ENCODE assay signal across 9 cellular contexts in the genomic region with DNA sequence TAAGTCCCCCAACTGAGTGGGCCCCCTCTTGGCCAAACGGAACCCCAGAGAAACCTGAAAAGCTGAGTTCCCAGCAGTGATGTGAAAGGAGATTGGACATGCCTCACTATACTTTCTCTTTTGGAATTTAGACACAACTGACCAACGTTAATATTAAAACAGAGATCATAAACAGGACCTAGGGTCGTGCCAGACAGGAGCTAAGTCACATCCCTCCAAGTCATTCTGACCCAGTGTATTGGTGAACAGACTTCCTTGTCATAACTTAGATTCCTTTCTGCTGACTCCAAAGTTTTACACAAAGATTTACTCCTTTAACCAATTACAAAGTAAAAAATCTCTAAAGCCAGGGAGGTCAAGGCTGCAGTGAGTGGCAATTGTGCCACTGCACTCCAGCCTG. TPM values are rescaled to one million over a fixed set of nuclear protein-coding genes. Genes with fewer than 3 reads are reported as not detected.
DNase-seq lines count a peak whose midpoint lies in the region; ATAC-seq, FAIRE-seq and TF ChIP-seq lines count a peak whose summit lies in the region.
"Had no signal": no experiment of that assay in that cellular context is flagged by ENCODE, and none has a peak within 500 bp of the region (broad histone marks: within the 10 kb centered on the region; RNA-seq: fewer than 3 reads in every experiment).

No MANE protein-coding gene starts in this region.

- no peak for DNase-seq in CD8-positive, alpha-beta T cell
- DNase-seq in astrocyte of the cerebellum (ENCODE audit: low read depth) (no peak), mesenchymal stem cell (peak; percentile 44), frontal cortex (ENCODE audit: low spot score in 2 of 2) (no peak), germinal center (ENCODE audit: low spot score) (no peak)
- DNase-seq: KG1 had no signal

- H3K9me3 ChIP-seq in CD8-positive, alpha-beta T cell (ENCODE audit: low read length), result no peaks in the 10 kb centered on the region
- H3K9me3 ChIP-seq in mesenchymal stem cell (ENCODE audit: control insufficient read depth, low read length), result no peaks in the 10 kb centered on the region

- H3K18ac ChIP-seq in mesenchymal stem cell (ENCODE audit: low read depth in 1 of 2, low read length in 2 of 2), result no peak overlapping the region

- no peak for FAIRE-seq in frontal cortex (lab: Jason Lieb, UNC)

- no peak overlapping the region for H2BK120ac ChIP-seq in mesenchymal stem cell (ENCODE audit: low read depth, low read length)

- peak overlapping the region; percentile 49 for H2BK5ac ChIP-seq in mesenchymal stem cell (ENCODE audit: low read depth, low read length, poor library complexity, severe bottlenecking)

- CTCF ChIA-PET in CD8-positive, alpha-beta T cell (lab: Charles Lee), result interaction anchor here (1.0 to 2.1 kb wide), 2 partner anchors 13 to 571 kb away, joined by 3 to 11 read pairs; no protein-coding TSS in a partner anchor

- peak overlapping the region; percentile 48 for H2AK5ac ChIP-seq in mesenchymal stem cell (ENCODE audit: low read length, severe bottlenecking)

- no peak overlapping the region for H3K27ac ChIP-seq in CD8-positive, alpha-beta T cell (ENCODE audit: low read depth, low read length)
- H3K27ac ChIP-seq in mesenchymal stem cell (ENCODE audit: low read length, poor library complexity, severe bottlenecking), result peak overlapping the region; percentile 93

- intact Hi-C loops in CD8-positive, alpha-beta T cell (cut with DNase I, micrococcal nuclease), result no loop called here

- WGBS in mesenchymal stem cell, result 21% methylated on average over 3 of the region's 3 CpGs

- H3K27me3 Mint-ChIP-seq in CD8-positive, alpha-beta T cell (ENCODE audit: low read depth), result no peaks in the 10 kb centered on the region

- no peak overlapping the region for H4K91ac ChIP-seq in mesenchymal stem cell (ENCODE audit: low read length)

- H3K14ac ChIP-seq in mesenchymal stem cell (ENCODE audit: low read length in 2 of 2), result no peak overlapping the region

- H3K4ac ChIP-seq in mesenchymal stem cell (ENCODE audit: low read depth in 1 of 2, low read length in 2 of 2), result no peak overlapping the region

- H2BK12ac ChIP-seq in mesenchymal stem cell (ENCODE audit: low read length in 2 of 2), result no peak overlapping the region

- POLR2A ChIA-PET in CD8-positive, alpha-beta T cell (lab: Charles Lee), result no interaction called here

- H2BK15ac ChIP-seq in mesenchymal stem cell (ENCODE audit: low read depth, poor library complexity, severe bottlenecking), result no peak overlapping the region

- no peak overlapping the region for H3K4me3 ChIP-seq in CD8-positive, alpha-beta T cell (ENCODE audit: low read depth, low read length)
- H3K4me3 ChIP-seq in astrocyte of the cerebellum (ENCODE audit: low read depth, low read length), result no peak overlapping the region
- H3K4me3 ChIP-seq in mesenchymal stem cell (ENCODE audit: insufficient read depth in 1 of 2, low read depth in 1 of 2, low read length in 2 of 2), result no peak overlapping the region

- peaks cover 19% of the 10 kb centered on the region for H3K79me1 ChIP-seq in mesenchymal stem cell (replicated peaks; ENCODE audit: low read length, poor library complexity, severe bottlenecking)

- no peaks in the 10 kb centered on the region for H3K27me3 ChIP-seq in CD8-positive, alpha-beta T cell (ENCODE audit: insufficient read depth, low read length)
- H3K27me3 ChIP-seq in mesenchymal stem cell (ENCODE audit: control insufficient read depth in 1 of 2, insufficient read depth in 1 of 2, low read length in 2 of 2), result no peaks in the 10 kb centered on the region

- H2AFZ ChIP-seq in mesenchymal stem cell (ENCODE audit: low read depth, low read length), result no peak overlapping the region

- H3K23ac ChIP-seq in mesenchymal stem cell (ENCODE audit: low read length in 2 of 2), result no peak overlapping the region

- H3K9me3 Mint-ChIP-seq in CD8-positive, alpha-beta T cell, result no peaks in the 10 kb centered on the region

- ATAC-seq in CD8-positive, alpha-beta T cell, result no peak
- peak; percentile 12 for ATAC-seq in HG03460 (IDR thresholded peaks at IDR 0.05; ENCODE audit: unreplicated experiment)
- ATAC-seq in GM18861 (IDR thresholded peaks at IDR 0.05; ENCODE audit: unreplicated experiment), result no peak
- ATAC-seq in HG02884 (IDR thresholded peaks at IDR 0.05; ENCODE audit: unreplicated experiment), result no peak

- H3K36me3 ChIP-seq in CD8-positive, alpha-beta T cell (ENCODE audit: insufficient read depth, low read length), result no peaks in the 10 kb centered on the region
- H3K36me3 ChIP-seq in mesenchymal stem cell (ENCODE audit: control insufficient read depth in 1 of 2, insufficient read depth in 2 of 2, low read depth in 1 of 2, low read length in 2 of 2), result peaks cover 11 to 24% of the 10 kb centered on the region in 2 experiments

- H3K27ac Mint-ChIP-seq in CD8-positive, alpha-beta T cell, result peak overlapping the region; percentile 5

- H3K4me2 ChIP-seq in mesenchymal stem cell (ENCODE audit: low read length, poor library complexity, severe bottlenecking), result no peak overlapping the region

- peaks cover 76% of the 10 kb centered on the region for H3K4me1 Mint-ChIP-seq in CD8-positive, alpha-beta T cell (ENCODE audit: low read depth)

- in situ Hi-C loops in astrocyte of the cerebellum (cut with HindIII; ENCODE audit: low sequenced_read_pairs), result no loop called here

- no peak overlapping the region for H3K9ac ChIP-seq in mesenchymal stem cell (ENCODE audit: low read length)

- peaks cover 21% of the 10 kb centered on the region for H3K4me1 ChIP-seq in CD8-positive, alpha-beta T cell (ENCODE audit: insufficient read depth, low read length)
- H3K4me1 ChIP-seq in mesenchymal stem cell (ENCODE audit: control insufficient read depth, insufficient read depth, low read depth, low read length), result peaks cover 10% of the 10 kb centered on the region

- peak overlapping the region; percentile 12 for H4K8ac ChIP-seq in mesenchymal stem cell (ENCODE audit: low read length)

- H3K4me3 Mint-ChIP-seq in CD8-positive, alpha-beta T cell, result no peak overlapping the region

- no peak for TF ChIP-seq CTCF in CD8-positive, alpha-beta T cell (IDR thresholded peaks at IDR 0.05)
- peak; percentile 6 for TF ChIP-seq CTCF in astrocyte of the cerebellum (IDR thresholded peaks at IDR 0.05; ENCODE audit: low read depth, low read length, missing control alignments)

- H3K36me3 Mint-ChIP-seq in CD8-positive, alpha-beta T cell, result peaks cover 87% of the 10 kb centered on the region

RNA-seq across cellular contexts. Expression of a gene that starts 46.9 kb away (rescaled TPM):
- 10 to 100 TPM; 62.1 to 70.8 TPM for total RNA-seq in CD8-positive, alpha-beta T cell
- polyA plus RNA-seq in mesenchymal stem cell (2013, experiment 1 of 2), result 57.9 TPM
- polyA plus RNA-seq in mesenchymal stem cell (2013, experiment 2 of 2), result 58.4 TPM
- total RNA-seq in frontal cortex, result 70.1 TPM
